In the genomic region with DNA sequence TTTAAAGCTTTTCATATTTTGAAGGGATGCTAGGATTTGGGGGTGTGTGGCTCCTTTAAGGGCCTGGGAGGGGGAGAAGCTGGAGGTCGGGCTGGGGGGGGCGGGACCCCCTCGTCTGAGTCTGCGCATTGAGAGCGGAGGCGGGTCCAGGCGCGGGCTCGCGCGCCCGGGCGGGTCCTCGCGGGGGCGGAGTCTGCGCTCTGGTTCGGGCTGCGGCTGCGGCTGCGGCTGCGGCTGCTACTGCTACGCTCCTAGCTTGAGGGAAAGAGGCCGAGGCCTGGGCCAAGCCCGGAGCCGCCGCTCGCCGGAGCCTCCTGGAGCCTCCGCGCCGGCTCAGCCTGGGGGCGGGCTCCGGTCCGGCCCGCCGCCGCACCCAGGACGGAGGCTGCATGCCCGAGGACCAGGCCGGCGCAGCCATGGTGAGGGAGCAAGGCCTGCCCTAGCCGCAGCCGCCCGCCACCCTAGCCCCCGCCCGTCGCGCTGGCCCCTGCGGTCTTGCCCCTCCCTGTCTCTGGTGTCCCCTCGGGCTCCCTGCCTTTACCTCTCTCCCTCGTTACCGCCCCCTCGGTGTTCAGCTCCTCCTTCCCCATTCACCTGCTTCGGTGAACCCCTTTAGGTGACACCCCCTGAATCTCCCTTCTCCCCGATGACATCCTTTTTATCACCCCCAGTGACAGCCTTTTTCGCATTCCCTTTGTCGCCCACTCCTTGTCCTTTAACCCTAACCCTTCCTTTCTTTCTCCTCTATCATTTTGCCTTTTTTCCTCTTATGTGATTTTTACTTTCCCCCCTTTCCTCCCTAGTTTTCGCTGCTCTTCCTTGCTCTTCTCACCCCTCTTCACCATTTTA, we compare ENCODE assay signal across 8 cellular contexts. TPM values are rescaled to one million over a fixed set of nuclear protein-coding genes. Genes with fewer than 3 reads are reported as not detected.
A peak's percentile ranks its signal among the peaks of the same experiment; 100 is the strongest.
DNase-seq lines count a peak whose midpoint lies in the region; ATAC-seq, FAIRE-seq and TF ChIP-seq lines count a peak whose summit lies in the region.

TSS of gene ZYG11B (plus strand) at position 189 of the 849 bp plus-strand sequence. CDS start at position 390, 201 bp downstream.

- H3K36me3 ChIP-seq in cardiac muscle cell: no peaks in the 10 kb centered on the region
- H3K36me3 ChIP-seq in transverse colon: no peaks in the 10 kb centered on the region

- peaks cover 36% of the 10 kb centered on the region for H3K4me1 Mint-ChIP-seq in activated naive CD8-positive, alpha-beta T cell treated with anti-CD3 and anti-CD28 coated beads, Interleukin-2, amount 50 U/mL, for 24 hours

- H3K27me3 ChIP-seq in cardiac muscle cell (no peaks in the 10 kb centered on the region), transverse colon (no peaks in the 10 kb centered on the region)

- 0 to 2% methylated on average over 7 to 38 of the region's 59 CpGs for WGBS in transverse colon (ENCODE audit: low coverage in 1 of 2), 2 donors

- FAIRE-seq in GM12891 (lab: Jason Lieb, UNC): peak; percentile 64

- no peak for TF ChIP-seq EP300 in transverse colon (IDR thresholded peaks at IDR 0.05; ENCODE audit: low read depth)

- H3K27ac ChIP-seq in cardiac muscle cell: peak within 1 kb of the TSS; percentile 95
- H3K27ac ChIP-seq in transverse colon: peak within 1 kb of the TSS; percentile 88 to 98 (median 94)

- DNase-seq in GM12891 (ENCODE audit: insufficient read length, low spot score) (peak; percentile 95), NCI-H1436 (lab: John Stamatoyannopoulos, UW) (peak; percentile 86), SW480 (ENCODE audit: low spot score) (peak; percentile 76), cardiac muscle cell (ENCODE audit: low read depth in 1 of 2, low spot score in 1 of 2) (peak; percentile 91 to 92), pons (ENCODE audit: low spot score) (peak; percentile 77), transverse colon (peak; percentile 92)
- peak; percentile 95 for DNase-seq in activated naive CD8-positive, alpha-beta T cell treated with anti-CD3 and anti-CD28 coated beads, Interleukin-2, amount 50 U/mL, for 24 hours

- H3K27me3 Mint-ChIP-seq in activated naive CD8-positive, alpha-beta T cell treated with anti-CD3 and anti-CD28 coated beads, Interleukin-2, amount 50 U/mL, for 24 hours: peaks cover 2% of the 10 kb centered on the region

- peak within 1 kb of the TSS; percentile 88 for H3K4me3 Mint-ChIP-seq in activated naive CD8-positive, alpha-beta T cell treated with anti-CD3 and anti-CD28 coated beads, Interleukin-2, amount 50 U/mL, for 24 hours

- no peaks in the 10 kb centered on the region for H3K9me3 Mint-ChIP-seq in activated naive CD8-positive, alpha-beta T cell treated with anti-CD3 and anti-CD28 coated beads, Interleukin-2, amount 50 U/mL, for 24 hours

- H3K4me3 ChIP-seq in cardiac muscle cell (peak within 1 kb of the TSS; percentile 78), transverse colon (peak within 1 kb of the TSS; percentile 79 to 97 (median 92))

- peaks cover 1% of the 10 kb centered on the region for H3K36me3 Mint-ChIP-seq in activated naive CD8-positive, alpha-beta T cell treated with anti-CD3 and anti-CD28 coated beads, Interleukin-2, amount 50 U/mL, for 24 hours (ENCODE audit: low read depth)

- in situ Hi-C loops in transverse colon (cut with MboI; ENCODE audit: low pct_ligation_motif_present in 1 of 4, low pct_unique_long_range_greater_than_20kb in 1 of 4, low sequenced_read_pairs in 3 of 4): no loop called here

- TF ChIP-seq POLR2A in GM12891 (IDR thresholded peaks at IDR 0.05; ENCODE audit: low read depth, low read length) (no peak), transverse colon (IDR thresholded peaks at IDR 0.05) (peak; percentile 66)

- ATAC-seq in HG02798 (IDR thresholded peaks at IDR 0.05; ENCODE audit: poor library complexity, unreplicated experiment): peak; percentile 97
- peak; percentile 91 for ATAC-seq in activated naive CD8-positive, alpha-beta T cell treated with anti-CD3 and anti-CD28 coated beads, Interleukin-2, amount 50 U/mL, for 24 hours

- intact Hi-C loops in transverse colon (cut with DNase I; ENCODE audit: low total_unique reads): no loop called here

- peak within 1 kb of the TSS; percentile 83 for H3K27ac Mint-ChIP-seq in activated naive CD8-positive, alpha-beta T cell treated with anti-CD3 and anti-CD28 coated beads, Interleukin-2, amount 50 U/mL, for 24 hours

- H3K9me3 ChIP-seq in cardiac muscle cell (ENCODE audit: low read depth) (no peaks in the 10 kb centered on the region), transverse colon (no peaks in the 10 kb centered on the region)

- TF ChIP-seq CTCF in cardiac muscle cell (IDR thresholded peaks at IDR 0.05; ENCODE audit: low read depth, low read length) (no peak), transverse colon (IDR thresholded peaks at IDR 0.05) (no peak)

- H3K4me1 ChIP-seq in cardiac muscle cell (ENCODE audit: low read depth) (peaks cover 8% of the 10 kb centered on the region), transverse colon (peaks cover 9 to 26% (median 18%) of the 10 kb centered on the region in 4 donors)

TF ChIP-seq in GM12891, 5 proteins besides CTCF, POLR2A, EP300 and RAD21:
- TF ChIP-seq POU2F2 (IDR thresholded peaks at IDR 0.05; ENCODE audit: low read depth, low read length) (no peak), TAF1 (IDR thresholded peaks at IDR 0.05; ENCODE audit: low read depth, low read length) (no peak), PAX5 (IDR thresholded peaks at IDR 0.05; ENCODE audit: insufficient read depth, low read length, severe bottlenecking) (no peak), POLR2AphosphoS5 (IDR thresholded peaks at IDR 0.05; ENCODE audit: low read depth, low read length) (no peak), SPI1 (IDR thresholded peaks at IDR 0.05; ENCODE audit: low read depth, low read length) (no peak)
TF ChIP-seq in GM12891: peak in this region for 0.

RNA-seq across cellular contexts. Expression of gene ZYG11B, which starts in this region (rescaled TPM):
- 1.7 TPM for polyA plus RNA-seq in GM12891 (2012; ENCODE audit: low read depth, missing spikeins)
- 40.4 and 42.1 TPM in 2 replicates for total RNA-seq in cardiac muscle cell
- polyA plus RNA-seq in cardiac muscle cell: 14.0 and 20.3 TPM in 2 replicates
- 10 to 100 TPM; 16.9 to 75.9 (median 45.2) TPM for total RNA-seq in transverse colon

Comparison
In these comparisons a context has a peak if more than half of its experiments do, and no peak if none do; other contexts are left out.
1. Peak in every context shown above with its lines: DNase-seq, ATAC-seq, H3K4me3 ChIP-seq and H3K27ac ChIP-seq.